In the genomic region with DNA sequence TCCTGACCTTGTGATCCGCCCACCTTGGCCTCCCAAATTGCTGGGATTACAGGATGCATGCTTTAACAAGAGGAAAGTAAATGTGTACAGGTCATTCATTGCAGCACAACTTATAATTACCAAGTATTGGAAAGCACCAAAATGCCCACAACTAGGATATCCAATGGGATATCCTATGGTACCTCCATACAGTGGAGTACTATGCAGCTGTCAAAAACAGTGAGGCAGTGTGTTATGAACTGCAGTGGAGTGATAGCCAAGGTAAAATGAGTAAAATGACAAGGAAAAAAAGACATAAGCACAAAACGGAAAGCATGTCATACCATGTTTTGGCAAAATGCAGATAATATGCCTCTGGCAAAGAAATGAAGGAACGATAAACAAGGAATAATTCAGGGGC, we compare ENCODE assay signal across 15 cellular contexts.
"Had no signal": no experiment of that assay in that cellular context is flagged by ENCODE, and none has a peak within 500 bp of the region (broad histone marks: within the 10 kb centered on the region; RNA-seq: fewer than 3 reads in every experiment).

No MANE protein-coding gene starts in this region.

- H3K4me3 Mint-ChIP-seq: activated naive CD4-positive, alpha-beta T cell treated with anti-CD3 and anti-CD28 coated beads for 36 hours; activated T-helper 1 cell treated with anti-CD3 and anti-CD28 coated beads, Interleukin-12 subunit alpha, Interleukin-12 subunit beta, Interleukin-2, Interleukin-4 antibody, amounts not matched to agents 30 ng/mL and 10 ng/mL and 1 ng/mL, durations not matched to agents 14 hours and 24 hours and 36 hours; central memory CD8-positive, alpha-beta T cell; effector memory CD8-positive, alpha-beta T cell; naive B cell had no signal

- H3K27me3 ChIP-seq: upper lobe of left lung had no signal

- H3K9me3 Mint-ChIP-seq: activated naive CD4-positive, alpha-beta T cell treated with anti-CD3 and anti-CD28 coated beads for 36 hours; central memory CD8-positive, alpha-beta T cell; effector memory CD8-positive, alpha-beta T cell; immature natural killer cell; T-helper 2 cell treated with Interferon-gamma antibody and Interleukin-4, amounts not matched to agents 5 μg/mL and 100 μg/mL, for 36 hours had no signal

- H3K9me3 ChIP-seq: lower lobe of right lung, suprapubic skin, upper lobe of left lung had no signal

- H3K27ac Mint-ChIP-seq: activated naive CD4-positive, alpha-beta T cell treated with anti-CD3 and anti-CD28 coated beads for 36 hours; naive B cell; progenitor cell of endocrine pancreas had no signal

- ATAC-seq: effector memory CD8-positive, alpha-beta T cell; lower lobe of right lung; right cardiac atrium had no signal

- DNase-seq: activated naive CD4-positive, alpha-beta T cell treated with anti-CD3 and anti-CD28 coated beads for 36 hours; cortex of kidney; effector memory CD8-positive, alpha-beta T cell; immature natural killer cell; lower lobe of right lung; naive B cell; right cardiac atrium; stimulated activated CD4-positive, alpha-beta T cell treated with anti-CD3 and anti-CD28 coated beads, Interleukin-1b, Interleukin-23, amount 100 ng/mL, for 48 hours; stimulated activated naive CD4-positive, alpha-beta T cell; upper lobe of left lung had no signal

- H3K36me3 ChIP-seq: lower lobe of right lung, suprapubic skin, upper lobe of left lung had no signal

- H3K4me1 ChIP-seq: lower lobe of right lung had no signal

- H3K36me3 Mint-ChIP-seq: naive B cell had no signal

- H3K4me3 ChIP-seq: lower lobe of right lung, suprapubic skin, upper lobe of left lung had no signal

- H3K27ac ChIP-seq: lower lobe of right lung, suprapubic skin, upper lobe of left lung had no signal
